13 cellular contexts compared by ENCODE assay signal in the genomic region with DNA sequence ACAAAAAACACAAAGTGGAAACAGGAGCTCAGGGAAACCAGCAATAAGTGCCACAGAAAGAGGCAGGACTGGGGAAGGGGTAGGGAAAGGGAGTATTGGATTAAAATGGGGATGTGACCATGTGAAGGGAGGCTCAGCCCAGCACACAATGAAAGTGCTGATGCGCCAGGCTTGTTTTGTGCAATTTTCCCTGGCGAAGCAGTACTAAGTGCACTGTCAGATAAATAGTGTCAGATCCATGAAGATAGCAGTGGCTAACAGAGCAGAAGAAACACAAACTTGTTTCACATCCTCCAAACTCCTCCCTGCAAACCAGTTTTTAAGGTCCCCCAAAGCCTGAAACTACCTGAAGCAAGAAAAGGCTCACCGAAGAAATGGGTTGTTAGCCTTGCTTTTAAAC. TPM values are rescaled to one million over a fixed set of nuclear protein-coding genes. Genes with fewer than 3 reads are reported as not detected.
A peak's percentile ranks its signal among the peaks of the same experiment; 100 is the strongest.
DNase-seq lines count a peak whose midpoint lies in the region; ATAC-seq and TF ChIP-seq lines count a peak whose summit lies in the region.
"Had no signal": no experiment of that assay in that cellular context is flagged by ENCODE, and none has a peak within 500 bp of the region (broad histone marks: within the 10 kb centered on the region; RNA-seq: fewer than 3 reads in every experiment).

No MANE protein-coding gene starts in this region.

- peaks cover 28% of the 10 kb centered on the region for H3K36me3 Mint-ChIP-seq in activated naive CD4-positive, alpha-beta T cell treated with anti-CD3 and anti-CD28 coated beads, Interleukin-2, amount 10 ng/mL, durations not matched to agents 7 days and 5 days
- H3K36me3 Mint-ChIP-seq in activated B cell treated with CpG ODN at 0.5 μM for 24 hours (ENCODE audit: low read depth) = peaks cover 41% of the 10 kb centered on the region
- H3K36me3 Mint-ChIP-seq: immature natural killer cell had no signal

- ATAC-seq in activated B cell treated with CpG ODN at 0.5 μM for 24 hours (ENCODE audit: low read depth) = no peak
- no peak for ATAC-seq in thoracic aorta (ENCODE audit: insufficient number of reproducible peaks, low FRiP score, low read depth)
- no peak for ATAC-seq in GM21515 (IDR thresholded peaks at IDR 0.05; ENCODE audit: unreplicated experiment)
- ATAC-seq: activated CD8-positive, alpha-beta memory T cell treated with anti-CD3 and anti-CD28 coated beads, Interleukin-2, amount 10 ng/mL, durations not matched to agents 7 days and 5 days had no signal

- H3K4me3 Mint-ChIP-seq in activated naive CD4-positive, alpha-beta T cell treated with anti-CD3 and anti-CD28 coated beads, Interleukin-2, amount 10 ng/mL, durations not matched to agents 7 days and 5 days = no peak overlapping the region
- H3K4me3 Mint-ChIP-seq in activated B cell treated with CpG ODN at 0.5 μM for 24 hours = peak overlapping the region; percentile 58
- H3K4me3 Mint-ChIP-seq: activated CD8-positive, alpha-beta memory T cell treated with anti-CD3 and anti-CD28 coated beads, Interleukin-2, amount 10 ng/mL, durations not matched to agents 7 days and 5 days had no signal

- H3K9ac ChIP-seq in liver (ENCODE audit: low read depth in 1 of 2, low read length in 2 of 2) = peak overlapping the region in 1 of 2 donors; percentile 94

- H3K27me3 ChIP-seq in liver (ENCODE audit: control insufficient read depth in 4 of 4, insufficient read depth in 4 of 4, low read length in 3 of 4) = no peaks in the 10 kb centered on the region
- no peaks in the 10 kb centered on the region for H3K27me3 ChIP-seq in thoracic aorta (replicated peaks; ENCODE audit: insufficient read depth)

- DNase-seq in activated naive CD4-positive, alpha-beta T cell treated with anti-CD3 and anti-CD28 coated beads, Interleukin-2, amount 10 ng/mL, durations not matched to agents 7 days and 5 days = no peak
- no peak for DNase-seq in activated naive CD4-positive, alpha-beta T cell treated with Interleukin-2 at 50 U/mL for 16 hours
- DNase-seq in activated B cell treated with CpG ODN at 0.5 μM for 24 hours (no peak), thoracic aorta (ENCODE audit: low spot score) (no peak), SK-N-DZ (ENCODE audit: low spot score) (no peak), HUDEP-2 (lab: John Stamatoyannopoulos, UW; ENCODE audit: unreplicated experiment in 76 of 76) (no peak)
- DNase-seq: activated CD8-positive, alpha-beta memory T cell treated with anti-CD3 and anti-CD28 coated beads, Interleukin-2, amount 10 ng/mL, durations not matched to agents 7 days and 5 days; immature natural killer cell had no signal

- POLR2A ChIA-PET in activated B cell treated with CpG ODN at 0.5 μM for 24 hours (lab: Charles Lee) = interaction anchor here (0.6 to 1.6 kb wide), 3 partner anchors 13 to 189 kb away, joined by 3 to 6 read pairs (median 3); a partner anchor contains a TSS

- intact Hi-C loops in activated B cell treated with CpG ODN at 0.5 μM for 24 hours (cut with micrococcal nuclease) = loop anchor here (1.0 to 10.0 kb wide), 3 partner anchors 9 to 355 kb away; no protein-coding TSS in a partner anchor

- peaks cover 14% of the 10 kb centered on the region for H3K4me1 Mint-ChIP-seq in activated naive CD4-positive, alpha-beta T cell treated with anti-CD3 and anti-CD28 coated beads, Interleukin-2, amount 10 ng/mL, durations not matched to agents 7 days and 5 days
- peaks cover 49% of the 10 kb centered on the region for H3K4me1 Mint-ChIP-seq in activated B cell treated with CpG ODN at 0.5 μM for 24 hours

- H3K9me3 ChIP-seq in liver (ENCODE audit: control insufficient read depth in 4 of 4, low read length in 3 of 4) = no peaks in the 10 kb centered on the region
- no peaks in the 10 kb centered on the region for H3K9me3 ChIP-seq in thoracic aorta

- H3K4me3 ChIP-seq in liver (ENCODE audit: low read depth in 1 of 3, low read length in 3 of 3) = peak overlapping the region in 2 of 3 donors; percentile 10 to 51
- H3K4me3 ChIP-seq in thoracic aorta = peak overlapping the region; percentile 26

- peak in 1 of 2 donors; percentile 31 for TF ChIP-seq RAD21 in liver (IDR thresholded peaks at IDR 0.05)

- 42% methylated on average over 3 of the region's 3 CpGs for WGBS in liver

- CTCF ChIA-PET in activated naive CD4-positive, alpha-beta T cell treated with anti-CD3 and anti-CD28 coated beads, Interleukin-2, amount 10 ng/mL, durations not matched to agents 7 days and 5 days (lab: Charles Lee) = no interaction called here
- CTCF ChIA-PET in activated B cell treated with CpG ODN at 0.5 μM for 24 hours (lab: Charles Lee) = no interaction called here

- peak overlapping the region; percentile 30 for H3K27ac Mint-ChIP-seq in activated naive CD4-positive, alpha-beta T cell treated with anti-CD3 and anti-CD28 coated beads, Interleukin-2, amount 10 ng/mL, durations not matched to agents 7 days and 5 days
- H3K27ac Mint-ChIP-seq in activated B cell treated with CpG ODN at 0.5 μM for 24 hours = peak overlapping the region; percentile 86
- H3K27ac Mint-ChIP-seq: activated CD8-positive, alpha-beta memory T cell treated with anti-CD3 and anti-CD28 coated beads, Interleukin-2, amount 10 ng/mL, durations not matched to agents 7 days and 5 days had no signal

- H3K36me3 ChIP-seq in liver (ENCODE audit: control insufficient read depth in 4 of 4, insufficient read depth in 3 of 4, low read depth in 1 of 4, low read length in 3 of 4) = no peaks in the 10 kb centered on the region
- no peaks in the 10 kb centered on the region for H3K36me3 ChIP-seq in thoracic aorta

- H3K4me1 ChIP-seq in liver (ENCODE audit: control insufficient read depth in 4 of 4, insufficient read depth in 4 of 4, low read length in 3 of 4) (peaks cover 11 to 79% (median 71%) of the 10 kb centered on the region in 4 donors), thoracic aorta (ENCODE audit: control insufficient read depth in 1 of 2, low read depth in 2 of 2) (peaks cover 46 to 64% of the 10 kb centered on the region in 2 donors)

- H3K27ac ChIP-seq in liver (ENCODE audit: low read depth in 1 of 2, low read length in 2 of 2) (peak overlapping the region; percentile 69 to 77), thoracic aorta (peak overlapping the region in 1 of 2 donors; percentile 40)

- no peak for TF ChIP-seq CTCF in activated B cell treated with CpG ODN at 0.5 μM for 24 hours (IDR thresholded peaks at IDR 0.05)
- no peak for TF ChIP-seq CTCF in liver (IDR thresholded peaks at IDR 0.05; ENCODE audit: low read depth, low read length, missing input control)
- no peak for TF ChIP-seq CTCF in thoracic aorta (IDR thresholded peaks at IDR 0.05)

- no peaks in the 10 kb centered on the region for H3K27me3 Mint-ChIP-seq in activated naive CD4-positive, alpha-beta T cell treated with anti-CD3 and anti-CD28 coated beads, Interleukin-2, amount 10 ng/mL, durations not matched to agents 7 days and 5 days
- no peaks in the 10 kb centered on the region for H3K27me3 Mint-ChIP-seq in activated B cell treated with CpG ODN at 0.5 μM for 24 hours
- H3K27me3 Mint-ChIP-seq: activated CD8-positive, alpha-beta memory T cell treated with anti-CD3 and anti-CD28 coated beads, Interleukin-2, amount 10 ng/mL, durations not matched to agents 7 days and 5 days had no signal

- no peaks in the 10 kb centered on the region for H3K9me3 Mint-ChIP-seq in activated naive CD4-positive, alpha-beta T cell treated with anti-CD3 and anti-CD28 coated beads, Interleukin-2, amount 10 ng/mL, durations not matched to agents 7 days and 5 days
- H3K9me3 Mint-ChIP-seq in activated B cell treated with CpG ODN at 0.5 μM for 24 hours = no peaks in the 10 kb centered on the region
- H3K9me3 Mint-ChIP-seq: immature natural killer cell had no signal

TF ChIP-seq in liver, 16 proteins besides CTCF, POLR2A, EP300 and RAD21 (continues in another document):
- TF ChIP-seq JUND (IDR thresholded peaks at IDR 0.05) (no peak), EGR1 (IDR thresholded peaks at IDR 0.05; ENCODE audit: low read depth in 2 of 2) (no peak)
- TF ChIP-seq, protein P1, sequence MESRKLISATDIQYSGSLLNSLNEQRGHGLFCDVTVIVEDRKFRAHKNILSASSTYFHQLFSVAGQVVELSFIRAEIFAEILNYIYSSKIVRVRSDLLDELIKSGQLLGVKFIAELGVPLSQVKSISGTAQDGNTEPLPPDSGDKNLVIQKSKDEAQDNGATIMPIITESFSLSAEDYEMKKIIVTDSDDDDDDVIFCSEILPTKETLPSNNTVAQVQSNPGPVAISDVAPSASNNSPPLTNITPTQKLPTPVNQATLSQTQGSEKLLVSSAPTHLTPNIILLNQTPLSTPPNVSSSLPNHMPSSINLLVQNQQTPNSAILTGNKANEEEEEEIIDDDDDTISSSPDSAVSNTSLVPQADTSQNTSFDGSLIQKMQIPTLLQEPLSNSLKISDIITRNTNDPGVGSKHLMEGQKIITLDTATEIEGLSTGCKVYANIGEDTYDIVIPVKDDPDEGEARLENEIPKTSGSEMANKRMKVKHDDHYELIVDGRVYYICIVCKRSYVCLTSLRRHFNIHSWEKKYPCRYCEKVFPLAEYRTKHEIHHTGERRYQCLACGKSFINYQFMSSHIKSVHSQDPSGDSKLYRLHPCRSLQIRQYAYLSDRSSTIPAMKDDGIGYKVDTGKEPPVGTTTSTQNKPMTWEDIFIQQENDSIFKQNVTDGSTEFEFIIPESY (IDR thresholded peaks at IDR 0.05) = peak; percentile 40

RNA-seq across cellular contexts. Expression of a gene that starts 50.7 kb away (rescaled TPM):
- total RNA-seq in activated B cell treated with CpG ODN at 0.5 μM for 24 hours = 1.1 and 3.5 TPM in 2 replicates
- under 1 TPM in 1 of 2 donors, not detected in 1; 0.59 TPM for total RNA-seq in liver
- polyA plus RNA-seq in liver = under 1 TPM; 0.12 to 0.28 TPM
- under 1 TPM in 1 of 2 donors, not detected in 1; 0.41 TPM for total RNA-seq in thoracic aorta
- polyA plus RNA-seq in SK-N-DZ (2014; cell fraction: cytosol; rRNA removed) = 0.28 and 1.2 TPM in 2 replicates
- 0.31 TPM in 1 of 2 replicates, not detected in the other for polyA plus RNA-seq in SK-N-DZ (2014; cell fraction: nucleus; rRNA removed)
- total RNA-seq: epithelial cell of proximal tubule, G401, SK-MEL-5 had no signal
- polyA plus RNA-seq: immature natural killer cell had no signal

RNA-seq across cellular contexts. Expression of a gene that starts 53.3 kb away (rescaled TPM):
- 129 and 136 TPM in 2 replicates for total RNA-seq in activated B cell treated with CpG ODN at 0.5 μM for 24 hours
- 100 to 1,000 TPM in 1 of 2 donors, 10 to 100 TPM in 1; 66.7 to 139 TPM for total RNA-seq in liver
- 10 to 100 TPM; 23.5 to 53.8 TPM for polyA plus RNA-seq in liver
- total RNA-seq in thoracic aorta = 100 to 1,000 TPM; 112 to 114 TPM
- polyA plus RNA-seq in SK-N-DZ (2014; cell fraction: cytosol; rRNA removed) = 78.8 and 96.8 TPM in 2 replicates
- 92.1 and 139 TPM in 2 replicates for polyA plus RNA-seq in SK-N-DZ (2014; cell fraction: nucleus; rRNA removed)
